8 cellular contexts compared by ENCODE assay signal in genomic region chr9:69549310-69550202, GRCh38.
DNase-seq lines count a peak whose midpoint lies in the region; ATAC-seq, FAIRE-seq and TF ChIP-seq lines count a peak whose summit lies in the region.

No MANE protein-coding gene starts in this region.

- CTCF ChIA-PET in Caco-2 (lab: Charles Lee), result no interaction called here

- no peak overlapping the region for H3K4me3 ChIP-seq in Caco-2 (ENCODE audit: low read depth, low read length)
- H3K4me3 ChIP-seq in heart left ventricle, result no peak overlapping the region
- H3K4me3 ChIP-seq in sigmoid colon, result no peak overlapping the region

- H3K4me3 Mint-ChIP-seq in Caco-2 (ENCODE audit: unreplicated experiment), result no peak overlapping the region
- H3K4me3 Mint-ChIP-seq in activated naive CD8-positive, alpha-beta T cell treated with anti-CD3 and anti-CD28 coated beads for 36 hours, result no peak overlapping the region

- H3K9me3 Mint-ChIP-seq in Caco-2 (ENCODE audit: unreplicated experiment), result no peaks in the 10 kb centered on the region
- no peaks in the 10 kb centered on the region for H3K9me3 Mint-ChIP-seq in activated naive CD8-positive, alpha-beta T cell treated with anti-CD3 and anti-CD28 coated beads for 36 hours

- H3K9me3 ChIP-seq in Caco-2 (no peaks in the 10 kb centered on the region), heart left ventricle (no peaks in the 10 kb centered on the region), sigmoid colon (no peaks in the 10 kb centered on the region)

- BruUV-seq in Caco-2 (replicated peaks; lab: Mats Ljungman, UMichigan), result no TSS peak

- POLR2A ChIA-PET in Caco-2 (lab: Charles Lee), result no interaction called here

- no peaks in the 10 kb centered on the region for H3K36me3 Mint-ChIP-seq in Caco-2 (ENCODE audit: insufficient read depth, unreplicated experiment)
- no peaks in the 10 kb centered on the region for H3K36me3 Mint-ChIP-seq in activated naive CD8-positive, alpha-beta T cell treated with anti-CD3 and anti-CD28 coated beads for 36 hours

- H3K4me1 ChIP-seq in Caco-2, result no peaks in the 10 kb centered on the region
- peaks cover 0 to 7% (median 2%) of the 10 kb centered on the region in 12 donors for H3K4me1 ChIP-seq in heart left ventricle
- no peaks in the 10 kb centered on the region for H3K4me1 ChIP-seq in sigmoid colon

- TF ChIP-seq POLR2A in heart left ventricle (IDR thresholded peaks at IDR 0.05) (no peak), sigmoid colon (IDR thresholded peaks at IDR 0.05) (no peak)

- H3K36me3 ChIP-seq in Caco-2 (ENCODE audit: control insufficient read depth, insufficient read depth, low read length), result no peaks in the 10 kb centered on the region
- H3K36me3 ChIP-seq in heart left ventricle, result no peaks in the 10 kb centered on the region
- no peaks in the 10 kb centered on the region for H3K36me3 ChIP-seq in sigmoid colon

- H3K27ac Mint-ChIP-seq in Caco-2 (ENCODE audit: unreplicated experiment), result no peak overlapping the region
- H3K27ac Mint-ChIP-seq in activated naive CD8-positive, alpha-beta T cell treated with anti-CD3 and anti-CD28 coated beads for 36 hours, result no peak overlapping the region

- DNase-seq in Caco-2, result peak in 1 of 2 experiments; percentile 1
- DNase-seq in GM19239 (ENCODE audit: insufficient read length, low spot score), result peak; percentile 23
- DNase-seq in NCI-H1417 (lab: John Stamatoyannopoulos, UW), result peak; percentile 4 to 72 (median 28)
- peak; percentile 8 for DNase-seq in activated naive CD8-positive, alpha-beta T cell treated with anti-CD3 and anti-CD28 coated beads for 36 hours
- DNase-seq in heart left ventricle, result no peak
- no peak for DNase-seq in sigmoid colon
- DNase-seq in activated gamma-delta T cell (lab: John Stamatoyannopoulos, UW), result no peak

- H3K27ac ChIP-seq in heart left ventricle (no peak overlapping the region), sigmoid colon (no peak overlapping the region)

- FAIRE-seq in GM19239 (lab: Jason Lieb, UNC), result no peak

- ATAC-seq in heart left ventricle (peak in 3 of 4 donors; percentile 39 to 70 (median 44)), HG03196 (IDR thresholded peaks at IDR 0.05; ENCODE audit: unreplicated experiment) (no peak)

- TF ChIP-seq EP300 in sigmoid colon (IDR thresholded peaks at IDR 0.05), result no peak

- H3K27me3 Mint-ChIP-seq in Caco-2 (ENCODE audit: insufficient read depth, unreplicated experiment), result no peaks in the 10 kb centered on the region
- peaks cover 25% of the 10 kb centered on the region for H3K27me3 Mint-ChIP-seq in activated naive CD8-positive, alpha-beta T cell treated with anti-CD3 and anti-CD28 coated beads for 36 hours

- H3K4me1 Mint-ChIP-seq in Caco-2 (ENCODE audit: low read depth, unreplicated experiment), result no peaks in the 10 kb centered on the region
- H3K4me1 Mint-ChIP-seq in activated naive CD8-positive, alpha-beta T cell treated with anti-CD3 and anti-CD28 coated beads for 36 hours, result no peaks in the 10 kb centered on the region

- peak; percentile 26 to 44 for TF ChIP-seq CTCF in Caco-2 (IDR thresholded peaks at IDR 0.05; ENCODE audit: insufficient read depth in 1 of 2, low read depth in 1 of 2, low read length in 1 of 2, severe bottlenecking in 1 of 2, unreplicated experiment in 1 of 2)
- TF ChIP-seq CTCF in heart left ventricle (IDR thresholded peaks at IDR 0.05), result peak; percentile 74 to 93 (median 86)
- TF ChIP-seq CTCF in sigmoid colon (IDR thresholded peaks at IDR 0.05), result peak in 3 of 4 experiments; percentile 75 to 84 (median 82)

- intact Hi-C loops in Caco-2 (cut with micrococcal nuclease; ENCODE audit: unreplicated experiment) (loop anchor here (2.0 kb wide), 1 partner anchor 127 kb away; no protein-coding TSS in a partner anchor), heart left ventricle (cut with DNase I) (loop anchor here (2.0 to 10.0 kb wide), 5 partner anchors 127 to 495 kb away; no protein-coding TSS in a partner anchor), sigmoid colon (cut with DNase I) (no loop called here)

- H3K27me3 ChIP-seq in Caco-2 (replicated peaks; ENCODE audit: control insufficient read depth, insufficient read depth, low read length) (no peaks in the 10 kb centered on the region), heart left ventricle (no peaks in the 10 kb centered on the region), sigmoid colon (no peaks in the 10 kb centered on the region)

- 19 to 28% (median 21%) methylated on average over 14 of the region's 14 CpGs for WGBS in heart left ventricle, 4 donors
- 20 to 27% methylated on average over 14 of the region's 14 CpGs for WGBS in sigmoid colon, 2 donors

Comparison
In these comparisons a context has a peak if more than half of its experiments do, and no peak if none do; other contexts are left out.
1. DNase-seq: peak in GM19239 (single experiment), NCI-H1417 (3 of 3) and activated naive CD8-positive, alpha-beta T cell treated with anti-CD3 and anti-CD28 coated beads for 36 hours (single experiment); none in heart left ventricle (0 of 5), sigmoid colon (single experiment) and activated gamma-delta T cell (single experiment).
2. CTCF ChIP-seq: peak in every context shown above with its lines; median percentile 86 in heart left ventricle; 82 in sigmoid colon; 35 in Caco-2.